Comparison of ENCODE assay signal across 9 cellular contexts in the genomic region with DNA sequence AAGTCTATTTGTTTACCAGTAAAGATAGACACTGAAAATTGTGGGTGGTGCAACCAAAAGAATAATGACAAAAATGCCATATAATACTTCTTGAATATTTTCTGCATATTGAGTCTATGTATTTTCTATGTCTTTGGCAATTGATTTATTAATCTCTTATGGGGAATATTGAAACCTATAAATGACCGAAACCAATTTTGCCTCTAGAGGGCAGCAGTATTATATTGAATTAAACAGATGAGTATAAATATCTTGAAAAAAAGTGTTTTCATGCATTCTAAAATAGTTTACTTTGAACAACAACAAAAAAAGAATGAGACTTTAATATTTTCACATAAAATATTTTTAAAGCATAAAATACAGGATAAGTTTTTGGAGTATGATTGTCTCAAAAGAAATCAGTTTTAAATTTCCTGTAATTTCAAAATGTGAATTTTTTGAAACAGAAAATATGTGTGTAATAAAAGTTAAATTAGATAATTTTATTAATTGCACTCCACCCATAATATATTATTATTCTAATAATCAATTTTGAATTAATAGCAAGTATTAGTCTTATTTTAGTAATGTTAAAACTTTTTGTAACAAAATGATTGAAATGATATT.
A peak's percentile ranks its signal among the peaks of the same experiment; 100 is the strongest.
DNase-seq lines count a peak whose midpoint lies in the region; ATAC-seq, FAIRE-seq and TF ChIP-seq lines count a peak whose summit lies in the region.
"Had no signal": no experiment of that assay in that cellular context is flagged by ENCODE, and none has a peak within 500 bp of the region (broad histone marks: within the 10 kb centered on the region; RNA-seq: fewer than 3 reads in every experiment).

No MANE protein-coding gene starts in this region.

- TF ChIP-seq CTCF in AG04449 (IDR thresholded peaks at IDR 0.05; ENCODE audit: insufficient read depth, low read length, missing control alignments) = peak; percentile 1
- TF ChIP-seq CTCF in GM13977 (IDR thresholded peaks at IDR 0.05; ENCODE audit: extremely low read depth, insufficient read depth, missing control alignments) = peak; percentile 51

- H3K4me3 ChIP-seq in AG04449 (ENCODE audit: low read depth, low read length) = no peak overlapping the region
- H3K4me3 ChIP-seq: left lung had no signal

- DNase-seq in AG04449 (ENCODE audit: low read depth, low spot score) (no peak), GM13977 (ENCODE audit: low spot score) (no peak), inferior parietal cortex (ENCODE audit: extremely low spot score) (peak; percentile 58), MV-4-11 (lab: John Stamatoyannopoulos, UW) (no peak)
- no peak for DNase-seq in activated CD4-positive, CD25-positive, alpha-beta regulatory T cell (lab: John Stamatoyannopoulos, UW)
- DNase-seq: left lung had no signal

- in situ Hi-C loops in GM13977 (cut with MboI; ENCODE audit: low pct_unique_long_range_greater_than_20kb, low sequenced_read_pairs, unreplicated experiment) = no loop called here

- FAIRE-seq in TTC549 (lab: Jason Lieb, UNC) = peak; percentile 94

- ATAC-seq in GM19328 (IDR thresholded peaks at IDR 0.05; ENCODE audit: unreplicated experiment) (no peak), HG02759 (IDR thresholded peaks at IDR 0.05; ENCODE audit: unreplicated experiment) (no peak)

- POLR2A ChIA-PET in AG04449 (lab: Yijun Ruan, JAX) = no interaction called here

- CTCF ChIA-PET in AG04449 (lab: Yijun Ruan, JAX) = interaction anchor here (1.0 to 8.4 kb wide), 9 partner anchors 15 to 345 kb away, joined by 3 to 718 read pairs (median 21); no protein-coding TSS in a partner anchor
